ENCODE assay signal across 1 cellular context in genomic region chr6:52375780-52376556, GRCh38.
A peak's percentile ranks its signal among the peaks of the same experiment; 100 is the strongest.
TF ChIP-seq lines count a peak whose summit lies in the region.

No MANE protein-coding gene starts in this region.

TF ChIP-seq in HepG2, 621 proteins besides CTCF, POLR2A, EP300 and RAD21:
- TF ChIP-seq ZNF280D (CRISPR knock-in tag; IDR thresholded peaks at IDR 0.05), result 0 out of 2 replicates have a peak, but pooled peaks have one; percentile 1
- 0 out of 2 replicates have a peak, but pooled peaks have one; percentile 4 for TF ChIP-seq ZMYM3 (CRISPR knock-in tag; IDR thresholded peaks at IDR 0.05)
- TF ChIP-seq POLR2AphosphoS5 (IDR thresholded peaks at IDR 0.05; ENCODE audit: low read depth, low read length), result no peak
TF ChIP-seq in HepG2: peak in this region for 2.
